In the genomic region with DNA sequence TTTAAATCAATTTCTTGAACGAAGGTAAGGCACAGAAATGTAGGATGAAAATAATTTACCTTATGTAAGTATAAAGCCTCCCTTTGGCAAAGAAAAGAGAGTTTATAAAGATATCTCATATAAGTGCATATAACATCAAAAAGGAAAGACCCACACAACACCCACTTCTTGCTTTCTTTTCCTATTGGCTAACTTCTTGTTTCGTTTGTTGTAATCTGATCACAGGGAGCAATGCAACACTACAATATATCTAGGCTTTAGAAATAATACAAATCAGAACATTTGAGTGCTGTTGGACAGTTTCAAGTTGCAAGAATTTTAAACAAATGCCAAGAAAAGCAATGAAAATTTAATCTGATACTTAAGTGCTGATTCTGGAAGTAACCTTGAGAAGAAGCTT, we compare ENCODE assay signal across 8 cellular contexts. TPM values are rescaled to one million over a fixed set of nuclear protein-coding genes. Genes with fewer than 3 reads are reported as not detected.
DNase-seq lines count a peak whose midpoint lies in the region; ATAC-seq and TF ChIP-seq lines count a peak whose summit lies in the region.

No MANE protein-coding gene starts in this region.

- H3K27ac ChIP-seq in breast epithelium, result peak overlapping the region in 1 of 2 donors; percentile 99

- no peak for TF ChIP-seq CTCF in breast epithelium (IDR thresholded peaks at IDR 0.05)

- no peaks in the 10 kb centered on the region for H3K36me3 ChIP-seq in breast epithelium

- DNase-seq in DMS 273 (lab: John Stamatoyannopoulos, UW; ENCODE audit: unreplicated experiment), result peak; percentile 48
- no peak for DNase-seq in DMS 273 treated with DMSO at 0.1 percent for 48 hours (lab: John Stamatoyannopoulos, UW)
- peak; percentile 66 for DNase-seq in NAMALWA (ENCODE audit: low spot score)
- DNase-seq in breast epithelium (ENCODE audit: low spot score in 2 of 2), result no peak
- DNase-seq in NK-92 (lab: John Stamatoyannopoulos, UW; ENCODE audit: unreplicated experiment), result no peak
- no peak for DNase-seq in activated CD4-positive, alpha-beta T cell treated with anti-CD3 and anti-CD28 coated beads for 48 hours

- TF ChIP-seq POLR2A in breast epithelium (IDR thresholded peaks at IDR 0.05), result no peak

- H3K27me3 ChIP-seq in breast epithelium (no peaks in the 10 kb centered on the region), mononuclear cell (ENCODE audit: insufficient read depth, low read length) (no peaks in the 10 kb centered on the region)

- no peaks in the 10 kb centered on the region for H3K9me3 ChIP-seq in breast epithelium
- H3K9me3 ChIP-seq in mononuclear cell (ENCODE audit: low read depth, low read length), result no peaks in the 10 kb centered on the region

- intact Hi-C loops in breast epithelium (cut with DNase I; ENCODE audit: low total_unique reads), result no loop called here

- ATAC-seq in GM21381 (IDR thresholded peaks at IDR 0.05; ENCODE audit: unreplicated experiment), result no peak

- peak overlapping the region; percentile 66 to 91 (median 76) for H3K4me3 ChIP-seq in breast epithelium
- peak overlapping the region; percentile 92 for H3K4me3 ChIP-seq in mononuclear cell (ENCODE audit: low read length)

- H3K4me1 ChIP-seq in breast epithelium (no peaks in the 10 kb centered on the region), mononuclear cell (ENCODE audit: insufficient read depth, low read length) (peaks cover 22% of the 10 kb centered on the region)

RNA-seq across cellular contexts. Expression of a gene that starts 1.3 kb away (rescaled TPM):
- total RNA-seq in breast epithelium (10 to 100 TPM in 2 of 3 donors, 1 to 10 TPM in 1; 5.6 to 28.0 (median 13.1) TPM), mononuclear cell (5.2 TPM)

RNA-seq across cellular contexts. Expression of a gene that starts 1.7 kb away (rescaled TPM):
- total RNA-seq in breast epithelium, result 100 to 1,000 TPM in 1 of 3 donors, 10 to 100 TPM in 2; 72.8 to 126 (median 73.8) TPM
- total RNA-seq in mononuclear cell, result 93.5 TPM

Comparison
In these comparisons a context has a peak if more than half of its experiments do, and no peak if none do; other contexts are left out.
1. DNase-seq: peak in DMS 273 (single experiment) and NAMALWA (single experiment); none in DMS 273 treated with DMSO at 0.1 percent for 48 hours (single experiment), breast epithelium (0 of 2), NK-92 (single experiment) and activated CD4-positive, alpha-beta T cell treated with anti-CD3 and anti-CD28 coated beads for 48 hours (single experiment).